In genomic region chr1:224434447-224435317, GRCh38 we compare ENCODE assay signal across 1 cellular context.
TF ChIP-seq lines count a peak whose summit lies in the region.

Gene WDR26 (minus strand): TSS chr1:224434797.

TF ChIP-seq in K562, 482 proteins besides CTCF, POLR2A, EP300 and RAD21 (continued from another document and continues in another):
- peak; percentile 26; the same call in 1 of the 2 replicates for TF ChIP-seq ZNF143 (CRISPR knock-in tag; IDR thresholded peaks at IDR 0.05)
- TF ChIP-seq ZNF449 (CRISPR knock-in tag; IDR thresholded peaks at IDR 0.05) = no peak
- 0 out of 2 replicates have a peak, but pooled peaks have one; percentile 47 for TF ChIP-seq E2F3 (CRISPR knock-in tag; IDR thresholded peaks at IDR 0.05)
- TF ChIP-seq STAG1 (CRISPR knock-in tag; IDR thresholded peaks at IDR 0.05; ENCODE audit: borderline replicate concordance) = peak; percentile 53
- no peak for TF ChIP-seq HMG20B (CRISPR knock-in tag; IDR thresholded peaks at IDR 0.05)
- TF ChIP-seq VEZF1 (CRISPR knock-in tag; IDR thresholded peaks at IDR 0.05) = peak; percentile 97
- TF ChIP-seq ZBTB11 (CRISPR knock-in tag; IDR thresholded peaks at IDR 0.05) = peak in 2 of 3 experiments; percentile 52 to 56; a peak in 4 of 6 replicates
- peak; percentile 60; the same call in 1 of the 2 replicates for TF ChIP-seq PML (IDR thresholded peaks at IDR 0.05; ENCODE audit: low read length)
- TF ChIP-seq ETV1 (tag; conservative IDR thresholded peaks at IDR 0.05; ENCODE audit: low read depth) = peak; percentile 93
- TF ChIP-seq, protein P1, sequence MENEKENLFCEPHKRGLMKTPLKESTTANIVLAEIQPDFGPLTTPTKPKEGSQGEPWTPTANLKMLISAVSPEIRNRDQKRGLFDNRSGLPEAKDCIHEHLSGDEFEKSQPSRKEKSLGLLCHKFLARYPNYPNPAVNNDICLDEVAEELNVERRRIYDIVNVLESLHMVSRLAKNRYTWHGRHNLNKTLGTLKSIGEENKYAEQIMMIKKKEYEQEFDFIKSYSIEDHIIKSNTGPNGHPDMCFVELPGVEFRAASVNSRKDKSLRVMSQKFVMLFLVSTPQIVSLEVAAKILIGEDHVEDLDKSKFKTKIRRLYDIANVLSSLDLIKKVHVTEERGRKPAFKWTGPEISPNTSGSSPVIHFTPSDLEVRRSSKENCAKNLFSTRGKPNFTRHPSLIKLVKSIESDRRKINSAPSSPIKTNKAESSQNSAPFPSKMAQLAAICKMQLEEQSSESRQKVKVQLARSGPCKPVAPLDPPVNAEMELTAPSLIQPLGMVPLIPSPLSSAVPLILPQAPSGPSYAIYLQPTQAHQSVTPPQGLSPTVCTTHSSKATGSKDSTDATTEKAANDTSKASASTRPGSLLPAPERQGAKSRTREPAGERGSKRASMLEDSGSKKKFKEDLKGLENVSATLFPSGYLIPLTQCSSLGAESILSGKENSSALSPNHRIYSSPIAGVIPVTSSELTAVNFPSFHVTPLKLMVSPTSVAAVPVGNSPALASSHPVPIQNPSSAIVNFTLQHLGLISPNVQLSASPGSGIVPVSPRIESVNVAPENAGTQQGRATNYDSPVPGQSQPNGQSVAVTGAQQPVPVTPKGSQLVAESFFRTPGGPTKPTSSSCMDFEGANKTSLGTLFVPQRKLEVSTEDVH (IDR thresholded peaks at IDR 0.05; ENCODE audit: low read depth, partially characterized antibody) = peak; percentile 75
- no peak; the same call in 1 of the 2 replicates for TF ChIP-seq SMAD4 (CRISPR knock-in tag; conservative IDR thresholded peaks at IDR 0.05)
- peak; percentile 81; the same call in 1 of the 2 replicates for TF ChIP-seq KLF1 (tag; IDR thresholded peaks at IDR 0.05)
- TF ChIP-seq ZNF224 (CRISPR knock-in tag; IDR thresholded peaks at IDR 0.05) = peak; percentile 72; the same call in 1 of the 2 replicates
- TF ChIP-seq, protein P2, sequence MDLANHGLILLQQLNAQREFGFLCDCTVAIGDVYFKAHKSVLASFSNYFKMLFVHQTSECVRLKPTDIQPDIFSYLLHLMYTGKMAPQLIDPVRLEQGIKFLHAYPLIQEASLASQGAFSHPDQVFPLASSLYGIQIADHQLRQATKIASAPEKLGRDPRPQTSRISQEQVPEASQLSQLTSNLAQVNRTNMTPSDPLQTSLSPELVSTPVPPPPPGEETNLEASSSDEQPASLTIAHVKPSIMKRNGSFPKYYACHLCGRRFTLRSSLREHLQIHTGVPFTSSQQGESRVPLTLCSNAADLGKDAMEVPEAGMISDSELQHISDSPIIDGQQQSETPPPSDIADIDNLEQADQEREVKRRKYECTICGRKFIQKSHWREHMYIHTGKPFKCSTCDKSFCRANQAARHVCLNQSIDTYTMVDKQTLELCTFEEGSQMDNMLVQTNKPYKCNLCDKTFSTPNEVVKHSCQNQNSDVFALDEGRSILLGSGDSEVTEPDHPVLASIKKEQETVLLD (IDR thresholded peaks at IDR 0.05) = peak; percentile 67; the same call in 1 of the 2 replicates
- no peak for TF ChIP-seq MCM7 (IDR thresholded peaks at IDR 0.05)
- TF ChIP-seq ZMIZ1 (IDR thresholded peaks at IDR 0.05; ENCODE audit: low read depth in 2 of 2, low read length in 2 of 2) = 0 out of 4 replicates have a peak, but pooled peaks of 1 of the 2 experiments have one; percentile 18
- peak; percentile 88 for TF ChIP-seq POLR2G (IDR thresholded peaks at IDR 0.05; ENCODE audit: low read depth, low read length)
- peak; percentile 54; the same call in 1 of the 2 replicates for TF ChIP-seq GATAD2B (IDR thresholded peaks at IDR 0.05; ENCODE audit: borderline replicate concordance)
- TF ChIP-seq ZNF830 (CRISPR knock-in tag; IDR thresholded peaks at IDR 0.05) = 0 out of 2 replicates have a peak, but pooled peaks have one; percentile 17
- TF ChIP-seq SP1 (CRISPR knock-in tag; IDR thresholded peaks at IDR 0.05) = peak; percentile 80
- peak; percentile 72; the same call in 1 of the 2 replicates for TF ChIP-seq NR1H2 (CRISPR knock-in tag; IDR thresholded peaks at IDR 0.05)
- TF ChIP-seq, protein P3, sequence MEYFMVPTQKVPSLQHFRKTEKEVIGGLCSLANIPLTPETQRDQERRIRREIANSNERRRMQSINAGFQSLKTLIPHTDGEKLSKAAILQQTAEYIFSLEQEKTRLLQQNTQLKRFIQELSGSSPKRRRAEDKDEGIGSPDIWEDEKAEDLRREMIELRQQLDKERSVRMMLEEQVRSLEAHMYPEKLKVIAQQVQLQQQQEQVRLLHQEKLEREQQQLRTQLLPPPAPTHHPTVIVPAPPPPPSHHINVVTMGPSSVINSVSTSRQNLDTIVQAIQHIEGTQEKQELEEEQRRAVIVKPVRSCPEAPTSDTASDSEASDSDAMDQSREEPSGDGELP (CRISPR knock-in tag; IDR thresholded peaks at IDR 0.05; ENCODE audit: borderline replicate concordance) = peak; percentile 95
- TF ChIP-seq USF2 (CRISPR knock-in tag; IDR thresholded peaks at IDR 0.05) = peak; percentile 55
- no peak for TF ChIP-seq SNAPC5 (CRISPR knock-in tag; IDR thresholded peaks at IDR 0.05)
- TF ChIP-seq GTF2E2 (tag; IDR thresholded peaks at IDR 0.05) = 0 out of 2 replicates have a peak, but pooled peaks have one; percentile 72
- TF ChIP-seq MYC (IDR thresholded peaks at IDR 0.05; ENCODE audit: low read depth, low read length) = peak; percentile 98
- peak; percentile 96 for TF ChIP-seq MYC (CRISPR knock-in tag; IDR thresholded peaks at IDR 0.05; ENCODE audit: borderline replicate concordance, low read depth)
- peak; percentile 26 for TF ChIP-seq NEUROD1 (IDR thresholded peaks at IDR 0.05; ENCODE audit: borderline replicate concordance, low read depth, low read length, partially characterized antibody)
- TF ChIP-seq SRSF9 (IDR thresholded peaks at IDR 0.05; ENCODE audit: borderline replicate concordance, low read depth, low read length) = no peak
- peak; percentile 85 for TF ChIP-seq SUPT5H (IDR thresholded peaks at IDR 0.05)
- no peak for TF ChIP-seq RREB1 (CRISPR knock-in tag; IDR thresholded peaks at IDR 0.05)
- TF ChIP-seq FOXK2 (conservative IDR thresholded peaks at IDR 0.05 in 1 of 2, IDR thresholded peaks at IDR 0.05 in 1 of 2; ENCODE audit: low read depth in 2 of 2) = peak; percentile 49 to 69; a peak in 3 of 4 replicates
- TF ChIP-seq FOXJ2 (tag; IDR thresholded peaks at IDR 0.05) = no peak
